In the genomic region with DNA sequence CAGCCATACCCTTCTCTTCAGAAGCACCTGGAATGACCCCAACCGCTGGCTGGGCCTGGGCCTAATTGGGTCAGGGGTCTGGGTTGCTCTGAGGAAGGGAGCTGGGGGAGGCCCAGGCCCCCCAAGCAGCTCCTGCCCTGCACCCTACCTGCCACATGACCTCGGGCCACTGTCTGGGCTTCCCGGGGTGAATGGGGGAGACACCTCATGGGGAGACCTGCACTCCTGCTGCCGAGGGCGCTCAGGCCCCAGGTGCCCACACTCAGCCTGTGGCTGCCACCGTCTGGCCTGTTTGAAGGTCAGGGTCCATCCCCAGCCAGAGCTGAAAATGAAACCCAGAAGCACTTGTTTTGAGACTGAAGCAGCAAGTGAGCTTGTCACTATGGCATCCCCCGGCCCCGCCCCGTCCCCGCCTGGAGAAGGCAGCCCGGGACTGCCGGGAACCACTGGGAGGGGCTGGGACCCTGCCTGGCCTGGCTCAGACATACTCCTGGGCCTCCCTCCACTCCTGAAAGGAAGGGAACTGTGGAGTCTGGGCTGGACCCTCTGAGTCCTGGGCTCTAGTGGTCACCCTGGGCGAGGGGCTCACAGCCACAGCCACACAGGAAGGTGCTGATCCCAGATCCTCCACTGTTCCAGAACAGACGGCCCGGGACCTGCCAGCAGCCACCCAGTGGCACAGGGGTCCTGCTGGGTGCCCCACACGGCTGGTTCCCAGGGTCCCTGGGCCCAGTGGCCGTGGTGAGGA, we compare ENCODE assay signal across 9 cellular contexts. TPM values are rescaled to one million over a fixed set of nuclear protein-coding genes. Genes with fewer than 3 reads are reported as not detected.
DNase-seq lines count a peak whose midpoint lies in the region; ATAC-seq and TF ChIP-seq lines count a peak whose summit lies in the region.
"Had no signal": no experiment of that assay in that cellular context is flagged by ENCODE, and none has a peak within 500 bp of the region (broad histone marks: within the 10 kb centered on the region; RNA-seq: fewer than 3 reads in every experiment).

No MANE protein-coding gene starts in this region.

- POLR2A ChIA-PET in activated CD8-positive, alpha-beta T cell treated with anti-CD3 and anti-CD28 coated beads for 36 hours (lab: Charles Lee) = no interaction called here
- POLR2A ChIA-PET in activated CD8-positive, alpha-beta T cell treated with anti-CD3 and anti-CD28 coated beads, Interleukin-2, amount 10 ng/mL, durations not matched to agents 7 days and 5 days (lab: Charles Lee) = no interaction called here

- H3K4me1 Mint-ChIP-seq in activated CD8-positive, alpha-beta T cell treated with anti-CD3 and anti-CD28 coated beads for 36 hours (ENCODE audit: low read depth) = peaks cover 4% of the 10 kb centered on the region
- H3K4me1 Mint-ChIP-seq in activated CD8-positive, alpha-beta T cell treated with anti-CD3 and anti-CD28 coated beads, Interleukin-2, amount 10 ng/mL, durations not matched to agents 7 days and 5 days (ENCODE audit: low read depth) = peaks cover 4% of the 10 kb centered on the region
- peaks cover 16% of the 10 kb centered on the region for H3K4me1 Mint-ChIP-seq in dendritic cell treated with granulocyte-macrophage colony-stimulating factor and Interleukin-4, amounts not matched to agents 40 ng/mL and 50 ng/mL, for 4 days (ENCODE audit: low read depth)

- TF ChIP-seq CTCF in activated CD8-positive, alpha-beta T cell treated with anti-CD3 and anti-CD28 coated beads for 36 hours (IDR thresholded peaks at IDR 0.05) = no peak

- no peaks in the 10 kb centered on the region for H3K36me3 Mint-ChIP-seq in activated CD8-positive, alpha-beta T cell treated with anti-CD3 and anti-CD28 coated beads for 36 hours (ENCODE audit: low read depth)
- H3K36me3 Mint-ChIP-seq in activated CD8-positive, alpha-beta T cell treated with anti-CD3 and anti-CD28 coated beads, Interleukin-2, amount 10 ng/mL, durations not matched to agents 7 days and 5 days (ENCODE audit: low read depth) = no peaks in the 10 kb centered on the region
- H3K36me3 Mint-ChIP-seq in dendritic cell treated with granulocyte-macrophage colony-stimulating factor and Interleukin-4, amounts not matched to agents 40 ng/mL and 50 ng/mL, for 4 days (ENCODE audit: low read depth) = peaks cover 39% of the 10 kb centered on the region

- CTCF ChIA-PET in activated CD8-positive, alpha-beta T cell treated with anti-CD3 and anti-CD28 coated beads for 36 hours (lab: Charles Lee) = no interaction called here
- CTCF ChIA-PET in activated CD8-positive, alpha-beta T cell treated with anti-CD3 and anti-CD28 coated beads, Interleukin-2, amount 10 ng/mL, durations not matched to agents 7 days and 5 days (lab: Charles Lee) = no interaction called here

- H3K27ac Mint-ChIP-seq in activated CD8-positive, alpha-beta T cell treated with anti-CD3 and anti-CD28 coated beads for 36 hours = no peak overlapping the region
- H3K27ac Mint-ChIP-seq in activated CD8-positive, alpha-beta T cell treated with anti-CD3 and anti-CD28 coated beads, Interleukin-2, amount 10 ng/mL, durations not matched to agents 7 days and 5 days = no peak overlapping the region
- H3K27ac Mint-ChIP-seq in dendritic cell treated with granulocyte-macrophage colony-stimulating factor and Interleukin-4, amounts not matched to agents 40 ng/mL and 50 ng/mL, for 4 days = peak overlapping the region; percentile 28

- no peaks in the 10 kb centered on the region for H3K27me3 Mint-ChIP-seq in activated CD8-positive, alpha-beta T cell treated with anti-CD3 and anti-CD28 coated beads for 36 hours
- H3K27me3 Mint-ChIP-seq in activated CD8-positive, alpha-beta T cell treated with anti-CD3 and anti-CD28 coated beads, Interleukin-2, amount 10 ng/mL, durations not matched to agents 7 days and 5 days (ENCODE audit: low read depth) = peaks cover 5% of the 10 kb centered on the region
- H3K27me3 Mint-ChIP-seq in dendritic cell treated with granulocyte-macrophage colony-stimulating factor and Interleukin-4, amounts not matched to agents 40 ng/mL and 50 ng/mL, for 4 days = peaks cover 2% of the 10 kb centered on the region

- no peaks in the 10 kb centered on the region for H3K9me3 Mint-ChIP-seq in activated CD8-positive, alpha-beta T cell treated with anti-CD3 and anti-CD28 coated beads for 36 hours
- H3K9me3 Mint-ChIP-seq in activated CD8-positive, alpha-beta T cell treated with anti-CD3 and anti-CD28 coated beads, Interleukin-2, amount 10 ng/mL, durations not matched to agents 7 days and 5 days (ENCODE audit: insufficient read depth) = no peaks in the 10 kb centered on the region
- no peaks in the 10 kb centered on the region for H3K9me3 Mint-ChIP-seq in dendritic cell treated with granulocyte-macrophage colony-stimulating factor and Interleukin-4, amounts not matched to agents 40 ng/mL and 50 ng/mL, for 4 days

- H3K4me3 Mint-ChIP-seq in activated CD8-positive, alpha-beta T cell treated with anti-CD3 and anti-CD28 coated beads for 36 hours = no peak overlapping the region
- H3K4me3 Mint-ChIP-seq in activated CD8-positive, alpha-beta T cell treated with anti-CD3 and anti-CD28 coated beads, Interleukin-2, amount 10 ng/mL, durations not matched to agents 7 days and 5 days = no peak overlapping the region
- no peak overlapping the region for H3K4me3 Mint-ChIP-seq in dendritic cell treated with granulocyte-macrophage colony-stimulating factor and Interleukin-4, amounts not matched to agents 40 ng/mL and 50 ng/mL, for 4 days

- DNase-seq in activated CD8-positive, alpha-beta T cell treated with anti-CD3 and anti-CD28 coated beads for 36 hours = no peak
- no peak for DNase-seq in activated CD8-positive, alpha-beta T cell treated with anti-CD3 and anti-CD28 coated beads, Interleukin-2, amount 10 ng/mL, durations not matched to agents 7 days and 5 days
- peak; percentile 48 to 65 for DNase-seq in lung microvascular endothelial cell (ENCODE audit: low read depth in 2 of 2)
- no peak for DNase-seq in NCI-H1694 treated with DMSO at 0.1 percent for 48 hours (lab: John Stamatoyannopoulos, UW)
- DNase-seq in NCI-H1092 treated with DMSO at 0.1 percent for 48 hours (lab: John Stamatoyannopoulos, UW) = no peak
- no peak for DNase-seq in inferior parietal cortex (ENCODE audit: extremely low spot score)
- DNase-seq: DND-41 had no signal

- ATAC-seq in activated CD8-positive, alpha-beta T cell treated with anti-CD3 and anti-CD28 coated beads for 36 hours = peak; percentile 9
- ATAC-seq in activated CD8-positive, alpha-beta T cell treated with anti-CD3 and anti-CD28 coated beads, Interleukin-2, amount 10 ng/mL, durations not matched to agents 7 days and 5 days = no peak
- no peak for ATAC-seq in GM21367 (IDR thresholded peaks at IDR 0.05; ENCODE audit: unreplicated experiment)

- intact Hi-C loops in activated CD8-positive, alpha-beta T cell treated with anti-CD3 and anti-CD28 coated beads for 36 hours (cut with micrococcal nuclease) = no loop called here
- intact Hi-C loops in dendritic cell treated with granulocyte-macrophage colony-stimulating factor and Interleukin-4, amounts not matched to agents 40 ng/mL and 50 ng/mL, for 4 days (cut with micrococcal nuclease) = no loop called here

RNA-seq across cellular contexts. Expression of a gene that starts 7.4 kb away (rescaled TPM):
- 1 to 10 TPM; 3.0 to 4.2 TPM for total RNA-seq in activated CD8-positive, alpha-beta T cell treated with anti-CD3 and anti-CD28 coated beads for 36 hours
- 1 to 10 TPM; 1.9 to 2.2 TPM for total RNA-seq in activated CD8-positive, alpha-beta T cell treated with anti-CD3 and anti-CD28 coated beads, Interleukin-2, amount 10 ng/mL, durations not matched to agents 7 days and 5 days
- 7.4 and 8.9 TPM in 2 replicates for total RNA-seq in lung microvascular endothelial cell

RNA-seq across cellular contexts. Expression of a gene that starts 37.5 kb away (rescaled TPM):
- total RNA-seq in activated CD8-positive, alpha-beta T cell treated with anti-CD3 and anti-CD28 coated beads for 36 hours = 100 to 1,000 TPM; 100 to 103 TPM
- 100 to 1,000 TPM; 105 to 112 TPM for total RNA-seq in activated CD8-positive, alpha-beta T cell treated with anti-CD3 and anti-CD28 coated beads, Interleukin-2, amount 10 ng/mL, durations not matched to agents 7 days and 5 days
- 24.4 and 26.8 TPM in 2 replicates for total RNA-seq in lung microvascular endothelial cell

Comparison
In these comparisons a context has a peak if more than half of its experiments do, and no peak if none do; other contexts are left out.
1. DNase-seq: peak in lung microvascular endothelial cell (2 of 2); none in activated CD8-positive, alpha-beta T cell treated with anti-CD3 and anti-CD28 coated beads for 36 hours (single experiment), activated CD8-positive, alpha-beta T cell treated with anti-CD3 and anti-CD28 coated beads, Interleukin-2, amount 10 ng/mL, durations not matched to agents 7 days and 5 days (single experiment), NCI-H1694 treated with DMSO at 0.1 percent for 48 hours (single experiment), NCI-H1092 treated with DMSO at 0.1 percent for 48 hours (single experiment) and inferior parietal cortex (single experiment).